In genomic region chr11:79413258-79413657, GRCh38 we compare ENCODE assay signal across 7 cellular contexts. TPM values are rescaled to one million over a fixed set of nuclear protein-coding genes. Genes with fewer than 3 reads are reported as not detected.
A peak's percentile ranks its signal among the peaks of the same experiment; 100 is the strongest.
DNase-seq lines count a peak whose midpoint lies in the region; ATAC-seq and TF ChIP-seq lines count a peak whose summit lies in the region.

No MANE protein-coding gene starts in this region.

- TF ChIP-seq POLR2A in upper lobe of left lung (IDR thresholded peaks at IDR 0.05): no peak

- H3K27me3 ChIP-seq in MG63: no peaks in the 10 kb centered on the region
- H3K27me3 ChIP-seq in upper lobe of left lung: no peaks in the 10 kb centered on the region

- H3K4me1 Mint-ChIP-seq in brain: peaks cover 34% of the 10 kb centered on the region

- no peak overlapping the region for H3K4me3 ChIP-seq in MG63
- no peak overlapping the region for H3K4me3 ChIP-seq in upper lobe of left lung

- peak overlapping the region in 2 of 5 experiments; percentile 8 to 58 for H3K4me3 Mint-ChIP-seq in brain

- peak overlapping the region; percentile 45 to 85 (median 67) for H3K27ac Mint-ChIP-seq in brain

- H3K9me3 ChIP-seq in MG63 (no peaks in the 10 kb centered on the region), upper lobe of left lung (peaks cover 0 to 6% (median 0%) of the 10 kb centered on the region in 4 donors)

- ATAC-seq in upper lobe of left lung (ENCODE audit: low FRiP score in 2 of 2): peak; percentile 32 to 96

- TF ChIP-seq EP300 in upper lobe of left lung (IDR thresholded peaks at IDR 0.05): no peak

- H3K36me3 ChIP-seq in MG63 (no peaks in the 10 kb centered on the region), upper lobe of left lung (no peaks in the 10 kb centered on the region)

- H3K27me3 Mint-ChIP-seq in brain: peaks cover 3% of the 10 kb centered on the region

- DNase-seq in MG63: peak; percentile 87
- DNase-seq in islet precursor cell: peak; percentile 88
- DNase-seq in upper lobe of left lung: peak in 1 of 2 donors; percentile 26
- no peak for DNase-seq in SIG-M5 treated with dmso at 0.1 percent for 504 hours (lab: John Stamatoyannopoulos, UW; ENCODE audit: unreplicated experiment)
- DNase-seq in NAMALWA (ENCODE audit: low spot score): no peak
- DNase-seq in 8988T: no peak

- peaks cover 18% of the 10 kb centered on the region for H3K36me3 Mint-ChIP-seq in brain

- WGBS in upper lobe of left lung, 2 donors: 40 to 46% methylated on average over 3 to 4 of the region's 4 CpGs

- TF ChIP-seq CTCF in brain (conservative IDR thresholded peaks at IDR 0.05) (no peak), upper lobe of left lung (IDR thresholded peaks at IDR 0.05) (no peak)

- H3K9me3 Mint-ChIP-seq in brain: peaks cover 4 to 21% (median 9%) of the 10 kb centered on the region in 5 experiments

- H3K27ac ChIP-seq in upper lobe of left lung: no peak overlapping the region

- H3K4me1 ChIP-seq in upper lobe of left lung: peaks cover 0 to 5% (median 0%) of the 10 kb centered on the region in 4 donors

RNA-seq across cellular contexts. Expression of gene TENM4, which starts 27.6 kb away (rescaled TPM):
- not detected in 2 replicates for total RNA-seq in MG63 (2014; rRNA removed; shearing (Covaris generic); ENCODE audit: low replicate concordance)
- polyA plus RNA-seq in brain (ENCODE audit: insufficient read depth, low read depth, low replicate concordance): 15.7 TPM
- total RNA-seq in upper lobe of left lung: 10 to 100 TPM in 2 of 6 donors, 1 to 10 TPM in 3, under 1 TPM in 1; 0.11 to 20.0 (median 3.7) TPM

Comparison
In these comparisons a context has a peak if more than half of its experiments do, and no peak if none do; other contexts are left out.
1. DNase-seq: peak in MG63 (single experiment) and islet precursor cell (single experiment); none in SIG-M5 treated with dmso at 0.1 percent for 504 hours (single experiment), NAMALWA (single experiment) and 8988T (single experiment).